ENCODE assay signal across 1 cellular context in the genomic region with DNA sequence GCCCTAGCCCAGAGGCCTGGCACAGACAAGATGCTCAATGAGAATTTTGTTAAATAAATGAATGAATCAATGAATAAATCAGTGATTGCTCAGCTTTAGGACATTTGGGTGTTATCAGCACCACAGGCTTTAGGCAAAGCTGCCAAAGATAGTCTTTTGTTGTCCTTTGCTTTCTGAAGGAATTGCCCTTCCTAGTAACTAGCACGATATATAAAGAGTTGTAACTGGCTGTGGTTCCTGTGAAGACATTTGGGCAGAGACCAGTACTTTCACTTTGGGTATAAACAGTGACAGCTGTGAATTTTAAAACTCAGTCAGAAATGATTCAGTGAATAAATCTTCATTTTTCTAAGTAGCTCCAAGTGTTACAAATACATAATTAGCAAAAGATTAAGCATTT.
TF ChIP-seq lines count a peak whose summit lies in the region.

No MANE protein-coding gene starts in this region.

TF ChIP-seq in GM12878, 131 proteins besides CTCF, POLR2A, EP300 and RAD21:
- TF ChIP-seq ZNF217 (IDR thresholded peaks at IDR 0.05) (no peak), SIX5 (IDR thresholded peaks at IDR 0.05; ENCODE audit: low read depth, low read length, severe bottlenecking) (no peak), LARP7 (IDR thresholded peaks at IDR 0.05) (no peak), ZNF622 (IDR thresholded peaks at IDR 0.05) (no peak), IRF4 (IDR thresholded peaks at IDR 0.05; ENCODE audit: low read depth, low read length) (no peak), BMI1 (IDR thresholded peaks at IDR 0.05; ENCODE audit: borderline replicate concordance) (no peak)
- TF ChIP-seq, protein P1, sequence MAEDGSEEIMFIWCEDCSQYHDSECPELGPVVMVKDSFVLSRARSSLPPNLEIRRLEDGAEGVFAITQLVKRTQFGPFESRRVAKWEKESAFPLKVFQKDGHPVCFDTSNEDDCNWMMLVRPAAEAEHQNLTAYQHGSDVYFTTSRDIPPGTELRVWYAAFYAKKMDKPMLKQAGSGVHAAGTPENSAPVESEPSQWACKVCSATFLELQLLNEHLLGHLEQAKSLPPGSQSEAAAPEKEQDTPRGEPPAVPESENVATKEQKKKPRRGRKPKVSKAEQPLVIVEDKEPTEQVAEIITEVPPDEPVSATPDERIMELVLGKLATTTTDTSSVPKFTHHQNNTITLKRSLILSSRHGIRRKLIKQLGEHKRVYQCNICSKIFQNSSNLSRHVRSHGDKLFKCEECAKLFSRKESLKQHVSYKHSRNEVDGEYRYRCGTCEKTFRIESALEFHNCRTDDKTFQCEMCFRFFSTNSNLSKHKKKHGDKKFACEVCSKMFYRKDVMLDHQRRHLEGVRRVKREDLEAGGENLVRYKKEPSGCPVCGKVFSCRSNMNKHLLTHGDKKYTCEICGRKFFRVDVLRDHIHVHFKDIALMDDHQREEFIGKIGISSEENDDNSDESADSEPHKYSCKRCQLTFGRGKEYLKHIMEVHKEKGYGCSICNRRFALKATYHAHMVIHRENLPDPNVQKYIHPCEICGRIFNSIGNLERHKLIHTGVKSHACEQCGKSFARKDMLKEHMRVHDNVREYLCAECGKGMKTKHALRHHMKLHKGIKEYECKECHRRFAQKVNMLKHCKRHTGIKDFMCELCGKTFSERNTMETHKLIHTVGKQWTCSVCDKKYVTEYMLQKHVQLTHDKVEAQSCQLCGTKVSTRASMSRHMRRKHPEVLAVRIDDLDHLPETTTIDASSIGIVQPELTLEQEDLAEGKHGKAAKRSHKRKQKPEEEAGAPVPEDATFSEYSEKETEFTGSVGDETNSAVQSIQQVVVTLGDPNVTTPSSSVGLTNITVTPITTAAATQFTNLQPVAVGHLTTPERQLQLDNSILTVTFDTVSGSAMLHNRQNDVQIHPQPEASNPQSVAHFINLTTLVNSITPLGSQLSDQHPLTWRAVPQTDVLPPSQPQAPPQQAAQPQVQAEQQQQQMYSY (CRISPR knock-in tag; IDR thresholded peaks at IDR 0.05): no peak
TF ChIP-seq in GM12878: peak in this region for 0.
